ENCODE assay signal across 29 cellular contexts in genomic region chr5:6611561-6612256, GRCh38. TPM values are rescaled to one million over a fixed set of nuclear protein-coding genes. Genes with fewer than 3 reads are reported as not detected.
DNase-seq lines count a peak whose midpoint lies in the region; FAIRE-seq and TF ChIP-seq lines count a peak whose summit lies in the region.
"Had no signal": no experiment of that assay in that cellular context is flagged by ENCODE, and none has a peak within 500 bp of the region (broad histone marks: within the 10 kb centered on the region; RNA-seq: fewer than 3 reads in every experiment).

No MANE protein-coding gene starts in this region.

- no peak overlapping the region for H2AK5ac ChIP-seq in mesendoderm (ENCODE audit: low read length)

- H3K9me3 Mint-ChIP-seq in nephron progenitor cell = no peaks in the 10 kb centered on the region
- H3K9me3 Mint-ChIP-seq: activated naive CD4-positive, alpha-beta T cell treated with anti-CD3 and anti-CD28 coated beads, Interleukin-2, amount 50 U/mL, for 24 hours; activated T-helper 2 cell treated with anti-CD3 and anti-CD28 coated beads, Interferon-gamma antibody, Interleukin-2, Interleukin-4, amounts not matched to agents 10 μg/mL and 5 μg/mL and 100 μg/mL, durations not matched to agents 14 hours and 24 hours and 36 hours; GM23338; naive thymus-derived CD8-positive, alpha-beta T cell had no signal

- H3K79me2 ChIP-seq in mesendoderm (ENCODE audit: control insufficient read depth, insufficient read depth, low read length) = peaks cover 37% of the 10 kb centered on the region

- no peak overlapping the region for H2BK120ac ChIP-seq in mesendoderm (ENCODE audit: low read depth, low read length)

- peak overlapping the region; percentile 80 for H3K27ac Mint-ChIP-seq in nephron progenitor cell
- H3K27ac Mint-ChIP-seq: activated CD4-positive, alpha-beta T cell treated with anti-CD3 and anti-CD28 coated beads for 36 hours; activated CD8-positive, alpha-beta T cell treated with anti-CD3 and anti-CD28 coated beads, Interleukin-2, amount 10 ng/mL, durations not matched to agents 7 days and 5 days; activated naive CD4-positive, alpha-beta T cell treated with anti-CD3 and anti-CD28 coated beads, Interleukin-2, amount 50 U/mL, for 24 hours; activated T-helper 2 cell treated with anti-CD3 and anti-CD28 coated beads, Interferon-gamma antibody, Interleukin-2, Interleukin-4, amounts not matched to agents 10 μg/mL and 5 μg/mL and 100 μg/mL, durations not matched to agents 14 hours and 24 hours and 36 hours; GM23338 had no signal

- no peak overlapping the region for H3K27ac ChIP-seq in mesendoderm (ENCODE audit: low read depth, low read length)
- H3K27ac ChIP-seq: BLaER1 treated with 17β-estradiol and CSF1 and Interleukin-3, amounts not matched to agents 10 nM and 100 nM; brain microvascular endothelial cell; esophagus muscularis mucosa; lower lobe of right lung; psoas muscle had no signal

- no peak overlapping the region for H3K56ac ChIP-seq in mesendoderm (ENCODE audit: low read length)

- H3K4me1 ChIP-seq in mesendoderm (ENCODE audit: control insufficient read depth, low read depth, low read length) = no peaks in the 10 kb centered on the region
- H3K4me1 ChIP-seq: esophagus muscularis mucosa, lower lobe of right lung had no signal

- in situ Hi-C loops in GM13976 (cut with MboI; ENCODE audit: low sequenced_read_pairs, unreplicated experiment) = no loop called here

- no peak overlapping the region for H3K4ac ChIP-seq in mesendoderm (ENCODE audit: low read depth, low read length)

- no peak overlapping the region for H3K4me2 ChIP-seq in mesendoderm (ENCODE audit: low read length)
- H3K4me2 ChIP-seq: BLaER1 treated with 17β-estradiol and CSF1 and Interleukin-3, amounts not matched to agents 10 nM and 100 nM; GM23338 had no signal

- H2BK15ac ChIP-seq in mesendoderm (replicated peaks; ENCODE audit: low read depth) = no peak overlapping the region

- H3K4me3 Mint-ChIP-seq in nephron progenitor cell = no peak overlapping the region
- H3K4me3 Mint-ChIP-seq: activated CD4-positive, alpha-beta T cell treated with anti-CD3 and anti-CD28 coated beads for 36 hours; activated CD8-positive, alpha-beta T cell treated with anti-CD3 and anti-CD28 coated beads, Interleukin-2, amount 10 ng/mL, durations not matched to agents 7 days and 5 days; activated naive CD4-positive, alpha-beta T cell treated with anti-CD3 and anti-CD28 coated beads, Interleukin-2, amount 50 U/mL, for 24 hours; GM23338; naive thymus-derived CD8-positive, alpha-beta T cell had no signal

- no peak for FAIRE-seq in D721Med (lab: Jason Lieb, UNC)
- FAIRE-seq: keratinocyte had no signal

- H4K8ac ChIP-seq in mesendoderm (ENCODE audit: low read depth, low read length) = no peak overlapping the region

- H3K36me3 ChIP-seq in mesendoderm (ENCODE audit: control insufficient read depth, insufficient read depth, low read length) = peaks cover 23% of the 10 kb centered on the region

- peaks cover 74% of the 10 kb centered on the region for H3K36me3 Mint-ChIP-seq in nephron progenitor cell (ENCODE audit: low read depth)

- no peak for TF ChIP-seq CTCF in nephron progenitor cell (IDR thresholded peaks at IDR 0.05)
- no peak for TF ChIP-seq CTCF in GM13976 (IDR thresholded peaks at IDR 0.05; ENCODE audit: borderline replicate concordance, control extremely low read depth, extremely low read depth, insufficient read depth, missing control alignments)
- no peak for TF ChIP-seq CTCF in D721Med (IDR thresholded peaks at IDR 0.05; ENCODE audit: insufficient read depth, missing control alignments)

- no peak overlapping the region for H3K18ac ChIP-seq in mesendoderm (ENCODE audit: low read length)

- no peak overlapping the region for H3K23ac ChIP-seq in mesendoderm (ENCODE audit: low read length)

- no peak overlapping the region for H3K4me3 ChIP-seq in mesendoderm (ENCODE audit: low read length)
- H3K4me3 ChIP-seq: BLaER1 treated with 17β-estradiol and CSF1 and Interleukin-3, amounts not matched to agents 10 nM and 100 nM; esophagus muscularis mucosa; GM23338; lower lobe of right lung; psoas muscle had no signal

- no peak overlapping the region for H3K9ac ChIP-seq in mesendoderm (ENCODE audit: low read length)
- H3K9ac ChIP-seq: BLaER1 treated with 17β-estradiol and CSF1 and Interleukin-3, amounts not matched to agents 10 nM and 100 nM had no signal

- H3K79me1 ChIP-seq in mesendoderm (ENCODE audit: low read length) = peaks cover 29% of the 10 kb centered on the region

- H2BK5ac ChIP-seq in mesendoderm (ENCODE audit: low read length) = no peak overlapping the region

- no peak overlapping the region for H4K5ac ChIP-seq in mesendoderm (ENCODE audit: low read length)

- DNase-seq in NCI-H1105 (lab: John Stamatoyannopoulos, UW) (peak; percentile 72), NCI-H2107 (lab: John Stamatoyannopoulos, UW) (peak; percentile 85), NCI-H526 treated with DMSO at 0.1 percent for 48 hours (lab: John Stamatoyannopoulos, UW) (peak; percentile 74), nephron progenitor cell (no peak), GM13976 (ENCODE audit: low spot score) (no peak), D721Med (ENCODE audit: insufficient read length, low spot score) (no peak), mesendoderm (no peak), NCI-H1092 (lab: John Stamatoyannopoulos, UW) (no peak)
- DNase-seq: activated CD4-positive, alpha-beta T cell treated with anti-CD3 and anti-CD28 coated beads for 36 hours; activated CD8-positive, alpha-beta T cell treated with anti-CD3 and anti-CD28 coated beads, Interleukin-2, amount 10 ng/mL, durations not matched to agents 7 days and 5 days; amniotic stem cell; brain microvascular endothelial cell; COR-L47; DND-41; foreskin fibroblast; GF-D8; lower lobe of right lung; naive thymus-derived CD8-positive, alpha-beta T cell; NCI-H226; occipital lobe; psoas muscle; stimulated activated CD4-positive, alpha-beta T cell treated with anti-CD3 and anti-CD28 coated beads, Interleukin-4, amount 100 ng/mL, for 24 hours; substantia nigra had no signal

- peaks cover 19% of the 10 kb centered on the region for H3K4me1 Mint-ChIP-seq in nephron progenitor cell
- H3K4me1 Mint-ChIP-seq: GM23338 had no signal

- peaks cover 3% of the 10 kb centered on the region for H3K27me3 Mint-ChIP-seq in nephron progenitor cell (ENCODE audit: low read depth, poor library complexity)
- H3K27me3 Mint-ChIP-seq: activated CD4-positive, alpha-beta T cell treated with anti-CD3 and anti-CD28 coated beads for 36 hours; activated naive CD4-positive, alpha-beta T cell treated with anti-CD3 and anti-CD28 coated beads, Interleukin-2, amount 50 U/mL, for 24 hours; naive thymus-derived CD8-positive, alpha-beta T cell had no signal

- no CpG with 5 or more reads among the region's 18 CpGs for WGBS in mesendoderm (ENCODE audit: extremely low coverage, insufficient coverage, low lambda C conversion rate)

- H3K27me3 ChIP-seq in mesendoderm (ENCODE audit: insufficient read depth, low read length, poor library complexity) = no peaks in the 10 kb centered on the region
- H3K27me3 ChIP-seq: BLaER1 treated with 17β-estradiol and CSF1 and Interleukin-3, amounts not matched to agents 10 nM and 100 nM; brain microvascular endothelial cell; esophagus muscularis mucosa had no signal

RNA-seq across cellular contexts. Expression of gene NSUN2, which starts 21.1 kb away (rescaled TPM):
- 90.6 TPM for polyA plus RNA-seq in mesendoderm (2013, experiment 1 of 2)
- polyA plus RNA-seq in mesendoderm (2013, experiment 2 of 2) = 87.8 TPM

RNA-seq across cellular contexts. Expression of gene SRD5A1, which starts 21.5 kb away (rescaled TPM):
- polyA plus RNA-seq in mesendoderm (2013, experiment 1 of 2) = 11.2 TPM
- polyA plus RNA-seq in mesendoderm (2013, experiment 2 of 2) = 11.9 TPM

Comparison
In these comparisons a context has a peak if more than half of its experiments do, and no peak if none do; other contexts are left out.
1. DNase-seq: peak in NCI-H1105 (single experiment), NCI-H2107 (single experiment) and NCI-H526 treated with DMSO at 0.1 percent for 48 hours (single experiment); none in nephron progenitor cell (single experiment), GM13976 (single experiment), D721Med (single experiment), mesendoderm (single experiment) and NCI-H1092 (single experiment).